ENCODE assay signal across 8 cellular contexts in the genomic region with DNA sequence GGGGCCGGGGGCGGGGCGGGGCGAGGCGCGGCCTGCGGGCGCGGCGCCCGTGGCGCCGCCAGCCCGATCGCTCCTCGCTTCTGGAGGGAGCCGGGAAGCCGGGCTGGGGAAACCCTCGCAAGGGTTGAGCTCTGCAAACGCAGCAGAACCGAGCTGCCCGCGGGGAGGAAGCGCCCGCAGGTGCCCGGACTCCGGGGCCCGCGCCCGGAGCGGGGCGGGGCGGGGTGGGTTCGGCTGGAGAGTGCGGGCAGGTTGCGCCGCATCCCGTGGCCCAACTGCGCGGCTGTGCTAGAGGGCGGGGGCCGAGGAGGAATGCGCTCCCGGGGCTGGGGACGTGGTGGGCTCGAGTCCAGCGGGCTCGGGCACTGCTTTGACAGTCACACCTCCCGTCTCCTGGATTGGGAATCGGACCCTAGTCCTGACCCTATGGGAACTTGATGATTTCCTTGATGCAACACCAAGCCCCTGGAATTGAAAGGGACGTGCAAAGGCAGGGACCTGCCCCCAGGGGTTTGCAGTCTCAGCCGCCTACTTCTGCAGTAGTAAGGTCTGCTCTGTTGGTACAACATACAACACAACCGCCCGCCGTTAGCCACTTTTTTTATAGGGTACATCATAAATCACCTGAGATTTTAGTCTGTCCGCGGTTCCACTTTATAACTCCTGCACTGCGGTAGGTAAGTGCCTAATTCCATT. TPM values are rescaled to one million over a fixed set of nuclear protein-coding genes. Genes with fewer than 3 reads are reported as not detected.
DNase-seq lines count a peak whose midpoint lies in the region; ATAC-seq, FAIRE-seq and TF ChIP-seq lines count a peak whose summit lies in the region.

No MANE protein-coding gene starts in this region.

- BruUV-seq in IMR-90 (replicated peaks; lab: Mats Ljungman, UMichigan), result no TSS peak
- no TSS peak for BruUV-seq in HepG2 (replicated peaks; lab: Mats Ljungman, UMichigan)

- TF ChIP-seq CTCF in IMR-90 (conservative IDR thresholded peaks at IDR 0.05; ENCODE audit: low read depth, low read length), result no peak
- no peak for TF ChIP-seq CTCF in HepG2 (CRISPR knock-in tag; IDR thresholded peaks at IDR 0.05)

- H3K9ac ChIP-seq in IMR-90 (ENCODE audit: low read depth, low read length) (peak overlapping the region; percentile 90), HepG2 (ENCODE audit: insufficient read depth, low read depth, low read length) (peak overlapping the region; percentile 93)

- H2BK15ac ChIP-seq in IMR-90 (ENCODE audit: low read depth, low read length), result peak overlapping the region; percentile 99

- H4K5ac ChIP-seq in IMR-90 (ENCODE audit: low read depth, low read length), result peak overlapping the region; percentile 100

- H3K9me1 ChIP-seq in IMR-90 (ENCODE audit: insufficient read depth, low read length), result peaks cover 14% of the 10 kb centered on the region

- TF ChIP-seq EP300 in HepG2 (IDR thresholded peaks at IDR 0.05; ENCODE audit: low read depth in 2 of 2, low read length in 2 of 2), result no peak
- no peak for TF ChIP-seq EP300 in HepG2 (CRISPR knock-in tag; IDR thresholded peaks at IDR 0.05; ENCODE audit: borderline replicate concordance)

- H4K8ac ChIP-seq in IMR-90 (ENCODE audit: low read depth in 2 of 2, low read length in 2 of 2), result peak overlapping the region; percentile 91 to 98

- no peak for FAIRE-seq in HepG2 (lab: Jason Lieb, UNC)

- no peaks in the 10 kb centered on the region for H3K9me3 ChIP-seq in IMR-90 (ENCODE audit: control insufficient read depth, insufficient read depth, low read length)
- H3K9me3 ChIP-seq in HepG2 (ENCODE audit: low read length), result no peaks in the 10 kb centered on the region

- POLR2A ChIA-PET in IMR-90 (lab: Charles Lee; ENCODE audit: unreplicated experiment), result interaction anchor here (0.6 kb wide), 1 partner anchor 16 kb away, joined by 3 read pairs; no protein-coding TSS in a partner anchor
- POLR2A ChIA-PET in HepG2 (lab: Yijun Ruan, JAX), result interaction anchor here (0.9 to 4.3 kb wide), 4 partner anchors 10 to 42 kb away, joined by 3 to 41 read pairs (median 12); no protein-coding TSS in a partner anchor

- in situ Hi-C loops in IMR-90 (cut with MboI; ENCODE audit: low sequenced_read_pairs) (no loop called here), HepG2 (cut with HindIII; ENCODE audit: extremely low pct_ligation_motif_present, low pct_unique_long_range_greater_than_20kb) (loop anchor here (5.0 kb wide), 2 partner anchors 35 to 40 kb away; a partner anchor contains a TSS)

- H2BK5ac ChIP-seq in IMR-90 (ENCODE audit: low read depth, low read length, poor library complexity, severe bottlenecking), result peak overlapping the region; percentile 99

- peak overlapping the region; percentile 93 for H3K14ac ChIP-seq in IMR-90 (replicated peaks; ENCODE audit: low read depth, low read length)

- peak overlapping the region; percentile 87 for H3K56ac ChIP-seq in IMR-90 (ENCODE audit: extremely low read depth, insufficient read depth, low read length)

- peak; percentile 57 for TF ChIP-seq POLR2A in IMR-90 (IDR thresholded peaks at IDR 0.05; ENCODE audit: low read depth, low read length)
- TF ChIP-seq POLR2A in HepG2 (IDR thresholded peaks at IDR 0.05; ENCODE audit: insufficient read depth in 1 of 2, low read depth in 2 of 2, low read length in 2 of 2), result 0 out of 4 replicates have a peak, but pooled peaks of 1 of the 2 experiments have one; percentile 40

- DNase-seq in ELR (ENCODE audit: low read depth), result peak; percentile 87
- peak; percentile 78 for DNase-seq in IMR-90
- peak; percentile 17 for DNase-seq in activated CD4-positive, alpha-beta T cell treated with anti-CD3 and anti-CD28 coated beads for 1 hour
- DNase-seq in dermis blood vessel endothelial cell, result peak; percentile 63
- DNase-seq in HepG2 (ENCODE audit: low spot score), result peak; percentile 33
- peak in 2 of 3 experiments; percentile 19 to 35 for DNase-seq in stimulated activated CD4-positive, alpha-beta T cell treated with anti-CD3 and anti-CD28 coated beads, TNF-alpha, amount 100 ng/mL, for 24 hours (ENCODE audit: low read depth in 3 of 3)
- no peak for DNase-seq in cerebellar nuclear complex (lab: John Stamatoyannopoulos, UW)

- peak overlapping the region; percentile 98 for H2BK120ac ChIP-seq in IMR-90 (ENCODE audit: low read depth, low read length)

- WGBS in IMR-90 (ENCODE audit: extremely low coverage in 2 of 2, insufficient read length in 1 of 2), 2 experiments, result 2% methylated on average over 24 of the region's 58 CpGs; no CpG with 5 or more reads in 1 of the 2 experiments
- WGBS in HepG2 (ENCODE audit: low lambda C conversion rate), result 51% methylated on average over 6 of the region's 58 CpGs

- peak overlapping the region; percentile 88 for H2BK20ac ChIP-seq in IMR-90 (ENCODE audit: low read depth, low read length)

- peaks cover 41 to 63% of the 10 kb centered on the region in 2 experiments for H3K79me1 ChIP-seq in IMR-90 (ENCODE audit: low read depth in 1 of 2, low read length in 2 of 2)

- H3K23ac ChIP-seq in IMR-90 (ENCODE audit: low read depth, low read length), result peak overlapping the region; percentile 99

- H3K18ac ChIP-seq in IMR-90 (ENCODE audit: low read depth, low read length), result peak overlapping the region; percentile 100

- dilution Hi-C loops in IMR-90 (cut with HindIII; ENCODE audit: low sequenced_read_pairs, unreplicated experiment), result no loop called here

- intact Hi-C loops in IMR-90 (cut with micrococcal nuclease), result loop anchor here (5.0 kb wide), 1 partner anchor 90 kb away; no protein-coding TSS in a partner anchor
- intact Hi-C loops in HepG2 (cut with micrococcal nuclease; ENCODE audit: unreplicated experiment), result no loop called here

- peak overlapping the region; percentile 99 for H4K91ac ChIP-seq in IMR-90 (ENCODE audit: insufficient read depth, low read depth, low read length)

- H2AFZ ChIP-seq in IMR-90 (replicated peaks; ENCODE audit: low read length, poor library complexity), result peak overlapping the region; percentile 73
- no peak overlapping the region for H2AFZ ChIP-seq in HepG2 (ENCODE audit: low read length)

- H3K4me1 ChIP-seq in IMR-90 (ENCODE audit: control insufficient read depth, insufficient read depth, low read length) (peaks cover 37% of the 10 kb centered on the region), HepG2 (ENCODE audit: insufficient read depth, low read length) (peaks cover 52% of the 10 kb centered on the region)

- ATAC-seq in GM21515 (IDR thresholded peaks at IDR 0.05; ENCODE audit: unreplicated experiment), result peak; percentile 44
- ATAC-seq in IMR-90 (ENCODE audit: low read depth), result peak; percentile 46
- ATAC-seq in HepG2, result peak; percentile 77

- H3K4me3 ChIP-seq in IMR-90 (ENCODE audit: insufficient read depth, low read depth, low read length) (peak overlapping the region; percentile 73), HepG2 (replicated peaks in 1 of 3; ENCODE audit: insufficient read depth in 1 of 3, low read depth in 2 of 3, low read length in 3 of 3) (peak overlapping the region; percentile 62 to 79 (median 77))

- no peak for TF ChIP-seq RAD21 in IMR-90 (IDR thresholded peaks at IDR 0.05; ENCODE audit: low read length)
- no peak for TF ChIP-seq RAD21 in HepG2 (CRISPR knock-in tag; IDR thresholded peaks at IDR 0.05)

- H3K4me2 ChIP-seq in IMR-90 (ENCODE audit: low read depth, low read length), result peak overlapping the region; percentile 89
- peak overlapping the region; percentile 83 for H3K4me2 ChIP-seq in HepG2 (ENCODE audit: low read depth, low read length)

- peak overlapping the region; percentile 97 for H2AK9ac ChIP-seq in IMR-90 (replicated peaks; ENCODE audit: low read depth, low read length, poor library complexity)

- H4K20me1 ChIP-seq in IMR-90 (ENCODE audit: insufficient read depth, low read length) (no peaks in the 10 kb centered on the region), HepG2 (ENCODE audit: insufficient read depth, low read length) (no peaks in the 10 kb centered on the region)

- H2AK5ac ChIP-seq in IMR-90 (ENCODE audit: low read depth, low read length), result peak overlapping the region; percentile 92

- H3K27ac ChIP-seq in IMR-90 (ENCODE audit: insufficient read depth, low read length) (peak overlapping the region; percentile 100), HepG2 (ENCODE audit: extremely low read length, insufficient read depth, low read length) (peak overlapping the region; percentile 90)

- CTCF ChIA-PET in IMR-90 (lab: Yijun Ruan, JAX), result interaction anchor here (0.8 to 2.7 kb wide), 2 partner anchors 10 to 49 kb away, joined by 3 to 9 read pairs; no protein-coding TSS in a partner anchor
- CTCF ChIA-PET in HepG2 (lab: Yijun Ruan, JAX; ENCODE audit: low intra/inter-chr PET ratio, low total read pairs), result interaction anchor here (1.3 kb wide), 1 partner anchor 42 kb away, joined by 3 read pairs; no protein-coding TSS in a partner anchor

- peaks cover 22% of the 10 kb centered on the region for H3K79me2 ChIP-seq in HepG2 (ENCODE audit: insufficient read depth, low read length)

- H3K27me3 ChIP-seq in IMR-90 (ENCODE audit: control insufficient read depth, insufficient read depth, low read length), result no peaks in the 10 kb centered on the region
- H3K27me3 ChIP-seq in HepG2 (ENCODE audit: control insufficient read depth in 1 of 2, insufficient read depth in 2 of 2, low read length in 2 of 2), result no peaks in the 10 kb centered on the region; a peak in 1 of 5 replicates

- H3K36me3 ChIP-seq in IMR-90 (ENCODE audit: control insufficient read depth, insufficient read depth, low read length), result peaks cover 22% of the 10 kb centered on the region
- peaks cover 11 to 30% of the 10 kb centered on the region in 2 experiments for H3K36me3 ChIP-seq in HepG2 (replicated peaks in 1 of 2; ENCODE audit: control insufficient read depth in 1 of 2, insufficient read depth in 2 of 2, low read length in 2 of 2)

- peak overlapping the region; percentile 95 for H3K4ac ChIP-seq in IMR-90 (ENCODE audit: low read depth, low read length)

RNA-seq across cellular contexts. Expression of a gene that starts 34.3 kb away (rescaled TPM):
- total RNA-seq in IMR-90 (2012; rRNA removed) (230 and 274 TPM in 2 replicates), dermis blood vessel endothelial cell (92.4 and 113 TPM in 2 replicates), HepG2 (2016; rRNA removed; fragmentation: Illumina TruSeq; extraction: Trizol) (51.7 and 77.9 TPM in 2 replicates)
- polyA plus RNA-seq in IMR-90 (2012; rRNA removed) (44.9 and 45.1 TPM in 2 replicates), HepG2 (2011; rRNA removed) (20.4 and 26.8 TPM in 2 replicates)
- 15.3 and 16.3 TPM in 2 replicates for polyA plus RNA-seq in IMR-90 (2012; cell fraction: cytosol; rRNA removed)
- 12.9 and 53.4 TPM in 2 replicates for polyA plus RNA-seq in IMR-90 (2012; cell fraction: nucleus; rRNA removed; ENCODE audit: low replicate concordance)
- 8.0 and 8.8 TPM in 2 replicates for total RNA-seq in HepG2 (2016; cell fraction: cytosol; rRNA removed; fragmentation: Illumina TruSeq; extraction: Trizol; ENCODE audit: low read depth)
- 47.2 and 73.5 TPM in 2 replicates for total RNA-seq in HepG2 (2016; cell fraction: insoluble cytoplasmic fraction; rRNA removed; fragmentation: Illumina TruSeq; extraction: Trizol)
- total RNA-seq in HepG2 (2016; cell fraction: membrane; rRNA removed; fragmentation: Illumina TruSeq; extraction: Trizol), result 24.0 and 25.0 TPM in 2 replicates
- 50.9 and 56.2 TPM in 2 replicates for total RNA-seq in HepG2 (2016; cell fraction: nucleus; rRNA removed; fragmentation: Illumina TruSeq; extraction: Trizol)
- 14.8 and 18.8 TPM in 2 replicates for polyA plus RNA-seq in HepG2 (2011; cell fraction: cytosol; rRNA removed)
- 26.0 and 30.5 TPM in 2 replicates for polyA plus RNA-seq in HepG2 (2011; cell fraction: nucleus; rRNA removed)
- polyA plus RNA-seq in HepG2 (2012), result 30.3 and 41.4 TPM in 2 replicates
- 0.80 and 1.00 TPM in 2 replicates for polyA plus RNA-seq in HepG2 (2016; cell fraction: cytosol; fragmentation: Illumina TruSeq; extraction: Trizol; ENCODE audit: low read depth)
- polyA plus RNA-seq in HepG2 (2016; cell fraction: insoluble cytoplasmic fraction; fragmentation: Illumina TruSeq; extraction: Trizol; ENCODE audit: low read depth), result 32.5 and 33.4 TPM in 2 replicates
- 2.7 and 3.4 TPM in 2 replicates for polyA plus RNA-seq in HepG2 (2016; cell fraction: membrane; fragmentation: Illumina TruSeq; extraction: Trizol; ENCODE audit: low read depth)
- 35.8 and 35.9 TPM in 2 replicates for polyA plus RNA-seq in HepG2 (2016; cell fraction: nucleus; fragmentation: Illumina TruSeq; extraction: Trizol; ENCODE audit: insufficient read depth, low read depth)
- 48.8 and 66.3 TPM in 2 replicates for polyA minus RNA-seq in HepG2 (2011; rRNA and poly(A)+ RNA removed; ENCODE audit: low replicate concordance)
- 52.1 and 52.3 TPM in 2 replicates for polyA minus RNA-seq in HepG2 (2011; cell fraction: cytosol; rRNA and poly(A)+ RNA removed)
- polyA minus RNA-seq in HepG2 (2011; cell fraction: nucleus; rRNA and poly(A)+ RNA removed), result 130 and 149 TPM in 2 replicates

Comparison
In these comparisons a context has a peak if more than half of its experiments do, and no peak if none do; other contexts are left out.
1. DNase-seq: peak in ELR (single experiment), IMR-90 (single experiment), activated CD4-positive, alpha-beta T cell treated with anti-CD3 and anti-CD28 coated beads for 1 hour (single experiment), dermis blood vessel endothelial cell (single experiment), HepG2 (single experiment) and stimulated activated CD4-positive, alpha-beta T cell treated with anti-CD3 and anti-CD28 coated beads, TNF-alpha, amount 100 ng/mL, for 24 hours (2 of 3); none in cerebellar nuclear complex (0 of 2).
2. Peak in every context shown above with its lines, with median percentiles within 50 percentile points of each other: ATAC-seq.